ENCODE assay signal across 18 cellular contexts in genomic region chr10:7107287-7107686, GRCh38.
DNase-seq lines count a peak whose midpoint lies in the region; ATAC-seq and TF ChIP-seq lines count a peak whose summit lies in the region.
"Had no signal": no experiment of that assay in that cellular context is flagged by ENCODE, and none has a peak within 500 bp of the region (broad histone marks: within the 10 kb centered on the region; RNA-seq: fewer than 3 reads in every experiment).

No MANE protein-coding gene starts in this region.

- peaks cover 37% of the 10 kb centered on the region for H3K4me1 Mint-ChIP-seq in chondrocyte (ENCODE audit: low read depth)
- H3K4me1 Mint-ChIP-seq in nephron, result peaks cover 1% of the 10 kb centered on the region
- H3K4me1 Mint-ChIP-seq: activated B cell treated with CpG ODN at 0.5 μM for 24 hours had no signal

- no peak overlapping the region for H3K4me3 ChIP-seq in AG10803 (ENCODE audit: low read length)
- H3K4me3 ChIP-seq: sigmoid colon, transverse colon had no signal

- H3K27me3 Mint-ChIP-seq in chondrocyte (ENCODE audit: low read depth) (no peaks in the 10 kb centered on the region), nephron (ENCODE audit: low read depth) (peaks cover 5% of the 10 kb centered on the region)

- no peak for ATAC-seq in GM18858 (IDR thresholded peaks at IDR 0.05; ENCODE audit: unreplicated experiment)
- ATAC-seq: T-cell had no signal

- no peak for TF ChIP-seq CTCF in AG10803 (conservative IDR thresholded peaks at IDR 0.05; ENCODE audit: low read length)
- TF ChIP-seq CTCF in chondrocyte (IDR thresholded peaks at IDR 0.05), result no peak
- TF ChIP-seq CTCF in nephron (IDR thresholded peaks at IDR 0.05; ENCODE audit: unreplicated experiment in 3 of 3), result no peak

- H3K4me3 Mint-ChIP-seq in chondrocyte (ENCODE audit: unreplicated experiment) (no peak overlapping the region), nephron (no peak overlapping the region)
- H3K4me3 Mint-ChIP-seq: activated B cell treated with CpG ODN at 0.5 μM for 24 hours; activated naive CD4-positive, alpha-beta T cell treated with anti-CD3 and anti-CD28 coated beads, Interleukin-2, amount 10 ng/mL, durations not matched to agents 7 days and 5 days; CD14-positive monocyte; T-cell had no signal

- H3K36me3 Mint-ChIP-seq in chondrocyte (ENCODE audit: low read depth) (peaks cover 4% of the 10 kb centered on the region), nephron (ENCODE audit: low read depth) (no peaks in the 10 kb centered on the region)
- H3K36me3 Mint-ChIP-seq: activated naive CD4-positive, alpha-beta T cell treated with anti-CD3 and anti-CD28 coated beads, Interleukin-2, amount 10 ng/mL, durations not matched to agents 7 days and 5 days; CD14-positive monocyte; T-cell had no signal

- H3K27ac Mint-ChIP-seq in chondrocyte (ENCODE audit: unreplicated experiment) (peak overlapping the region; percentile 89), nephron (peak overlapping the region; percentile 4 to 26 (median 12))
- H3K27ac Mint-ChIP-seq: activated B cell treated with CpG ODN at 0.5 μM for 24 hours; activated naive CD4-positive, alpha-beta T cell treated with anti-CD3 and anti-CD28 coated beads, Interleukin-2, amount 10 ng/mL, durations not matched to agents 7 days and 5 days; CD14-positive monocyte; T-cell had no signal

- H3K9me3 Mint-ChIP-seq in chondrocyte (ENCODE audit: low read depth) (peaks cover 14% of the 10 kb centered on the region), nephron (peaks cover 10% of the 10 kb centered on the region)

- DNase-seq in AG10803 (ENCODE audit: low read depth) (peak; percentile 24), GM04504 (ENCODE audit: low read depth) (peak; percentile 12), chondrocyte (ENCODE audit: low spot score) (no peak), NCI-H1436 treated with DMSO at 0.1 percent for 48 hours (lab: John Stamatoyannopoulos, UW) (no peak)
- no peak for DNase-seq in stimulated activated CD4-positive, alpha-beta T cell treated with anti-CD3 and anti-CD28 coated beads, Interleukin-2, amount 100 ng/mL, for 48 hours
- DNase-seq: activated B cell treated with CpG ODN at 0.5 μM for 24 hours; activated CD8-positive, alpha-beta memory T cell treated with anti-CD3 and anti-CD28 coated beads, Interleukin-2, amount 50 U/mL, for 4 hours; activated naive CD4-positive, alpha-beta T cell treated with anti-CD3 and anti-CD28 coated beads, Interleukin-2, amount 10 ng/mL, durations not matched to agents 7 days and 5 days; DMS 273 treated with DMSO at 0.1 percent for 48 hours; MV-4-11; NCI-H2029; NCI-H446 treated with DMSO at 0.1 percent for 48 hours; sigmoid colon; T-cell; transverse colon had no signal

Comparison
In these comparisons a context has a peak if more than half of its experiments do, and no peak if none do; other contexts are left out.
1. DNase-seq: peak in AG10803 (single experiment) and GM04504 (single experiment); none in chondrocyte (single experiment), NCI-H1436 treated with DMSO at 0.1 percent for 48 hours (single experiment) and stimulated activated CD4-positive, alpha-beta T cell treated with anti-CD3 and anti-CD28 coated beads, Interleukin-2, amount 100 ng/mL, for 48 hours (0 of 2).